Comparison of ENCODE assay signal across 23 cellular contexts in the genomic region with DNA sequence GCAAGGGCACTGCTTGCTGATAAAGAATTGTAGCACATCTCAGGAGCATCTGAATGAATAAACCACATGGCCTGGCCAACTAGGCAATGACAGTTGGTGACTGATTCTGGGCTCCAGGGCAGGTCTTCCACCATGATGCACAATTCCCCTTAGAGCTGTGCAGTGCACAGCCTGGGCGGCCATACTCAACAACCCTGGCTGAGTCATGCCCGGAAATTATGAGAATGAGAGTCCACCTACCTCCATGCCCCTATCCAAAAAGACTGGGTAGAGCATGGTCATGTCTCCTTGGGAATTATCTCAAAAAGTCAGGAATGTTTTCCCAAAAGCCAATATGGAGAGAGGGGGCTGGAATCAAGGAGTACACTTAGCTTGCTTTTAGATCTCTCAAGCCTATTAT.
DNase-seq lines count a peak whose midpoint lies in the region; ATAC-seq and TF ChIP-seq lines count a peak whose summit lies in the region.
"Had no signal": no experiment of that assay in that cellular context is flagged by ENCODE, and none has a peak within 500 bp of the region (broad histone marks: within the 10 kb centered on the region; RNA-seq: fewer than 3 reads in every experiment).

No MANE protein-coding gene starts in this region.

- no peak overlapping the region for H3K9ac ChIP-seq in trophoblast cell (ENCODE audit: low read length)
- H3K9ac ChIP-seq: BLaER1 treated with 17β-estradiol and CSF1 and Interleukin-3, amounts not matched to agents 10 nM and 100 nM had no signal

- no peak overlapping the region for H3K14ac ChIP-seq in trophoblast cell (ENCODE audit: low read length)

- peak overlapping the region; percentile 54 for H3K27ac Mint-ChIP-seq in activated T-cell treated with anti-CD3 and anti-CD28 coated beads, Interleukin-2, amount 50 U/mL, for 72 hours
- peak overlapping the region; percentile 35 for H3K27ac Mint-ChIP-seq in activated T-helper 17 cell treated with anti-CD3 and anti-CD28 coated beads, Interleukin-2, amount 50 U/mL, for 72 hours
- H3K27ac Mint-ChIP-seq: CD14-positive monocyte; CD4-positive, alpha-beta T cell; CD8-positive, alpha-beta memory T cell; GM23338; H9; HFFc6 had no signal

- TF ChIP-seq CTCF in transverse colon (IDR thresholded peaks at IDR 0.05) (no peak), foreskin keratinocyte (conservative IDR thresholded peaks at IDR 0.05) (no peak)

- no peaks in the 10 kb centered on the region for H3K9me3 Mint-ChIP-seq in activated T-cell treated with anti-CD3 and anti-CD28 coated beads, Interleukin-2, amount 50 U/mL, for 72 hours
- no peaks in the 10 kb centered on the region for H3K9me3 Mint-ChIP-seq in activated T-cell treated with anti-CD3 and anti-CD28 coated beads, Interleukin-2, amount 50 U/mL, for 4 hours
- H3K9me3 Mint-ChIP-seq in activated T-helper 17 cell treated with anti-CD3 and anti-CD28 coated beads, Interleukin-2, amount 50 U/mL, for 72 hours: no peaks in the 10 kb centered on the region
- H3K9me3 Mint-ChIP-seq: CD4-positive, alpha-beta T cell; H9; HFFc6 had no signal

- no peak overlapping the region for H2AFZ ChIP-seq in trophoblast cell (ENCODE audit: insufficient read depth, low read length, poor library complexity)
- H2AFZ ChIP-seq: GM23338 had no signal

- no peak for TF ChIP-seq POLR2A in transverse colon (IDR thresholded peaks at IDR 0.05)

- no peak overlapping the region for H3K4ac ChIP-seq in trophoblast cell (ENCODE audit: low read depth, low read length)

- H3K36me3 Mint-ChIP-seq in activated T-cell treated with anti-CD3 and anti-CD28 coated beads, Interleukin-2, amount 50 U/mL, for 72 hours (ENCODE audit: insufficient read depth in 2 of 2): no peaks in the 10 kb centered on the region
- no peaks in the 10 kb centered on the region for H3K36me3 Mint-ChIP-seq in activated T-cell treated with anti-CD3 and anti-CD28 coated beads, Interleukin-2, amount 50 U/mL, for 4 hours (ENCODE audit: insufficient read depth)
- no peaks in the 10 kb centered on the region for H3K36me3 Mint-ChIP-seq in activated T-helper 17 cell treated with anti-CD3 and anti-CD28 coated beads, Interleukin-2, amount 50 U/mL, for 72 hours (ENCODE audit: low read depth)
- H3K36me3 Mint-ChIP-seq: CD14-positive monocyte had no signal

- H2AK5ac ChIP-seq in trophoblast cell (ENCODE audit: low read length): no peak overlapping the region

- H3K9me3 ChIP-seq in trophoblast cell (ENCODE audit: insufficient read depth, low read depth, low read length) (no peaks in the 10 kb centered on the region), transverse colon (no peaks in the 10 kb centered on the region)
- H3K9me3 ChIP-seq: BE2C; BLaER1 treated with 17β-estradiol and CSF1 and Interleukin-3, amounts not matched to agents 10 nM and 100 nM had no signal

- DNase-seq in activated T-cell treated with anti-CD3 and anti-CD28 coated beads, Interleukin-2, amount 50 U/mL, for 72 hours: no peak
- no peak for DNase-seq in activated T-cell treated with anti-CD3 and anti-CD28 coated beads, Interleukin-2, amount 50 U/mL, for 4 hours
- DNase-seq in RKO (ENCODE audit: low spot score) (peak; percentile 13), trophoblast cell (peak; percentile 71 to 74), transverse colon (no peak), foreskin keratinocyte (no peak), hepatic stellate cell (ENCODE audit: low spot score) (no peak)
- DNase-seq: AML-193; Calu3; CD4-positive, alpha-beta T cell; CD8-positive, alpha-beta memory T cell; DMS53; DMS79 treated with DMSO at 0.1 percent for 48 hours; GF-D8; H9; HFFc6 had no signal

- no peak for TF ChIP-seq EP300 in transverse colon (IDR thresholded peaks at IDR 0.05; ENCODE audit: low read depth)

- ATAC-seq in activated T-cell treated with anti-CD3 and anti-CD28 coated beads, Interleukin-2, amount 50 U/mL, for 72 hours (replicated peaks in 1 of 2): no peak
- no peak for ATAC-seq in activated T-cell treated with anti-CD3 and anti-CD28 coated beads, Interleukin-2, amount 50 U/mL, for 4 hours
- no peak for ATAC-seq in activated T-helper 17 cell treated with anti-CD3 and anti-CD28 coated beads, Interleukin-2, amount 50 U/mL, for 72 hours (replicated peaks)
- no peak for ATAC-seq in foreskin keratinocyte
- ATAC-seq: GM23338, HCT116 had no signal

- no peak overlapping the region for H2BK5ac ChIP-seq in trophoblast cell (ENCODE audit: low read depth, low read length, poor library complexity)

- H2BK12ac ChIP-seq in trophoblast cell (ENCODE audit: low read length): no peak overlapping the region

- no peaks in the 10 kb centered on the region for H3K27me3 ChIP-seq in trophoblast cell (ENCODE audit: insufficient read depth, low read length)
- no peaks in the 10 kb centered on the region for H3K27me3 ChIP-seq in transverse colon
- peaks cover 56% of the 10 kb centered on the region for H3K27me3 ChIP-seq in foreskin keratinocyte
- H3K27me3 ChIP-seq: BE2C; BLaER1 treated with 17β-estradiol and CSF1 and Interleukin-3, amounts not matched to agents 10 nM and 100 nM had no signal

- in situ Hi-C loops in transverse colon (cut with MboI; ENCODE audit: low pct_ligation_motif_present in 1 of 4, low pct_unique_long_range_greater_than_20kb in 1 of 4, low sequenced_read_pairs in 3 of 4): no loop called here

- no peak overlapping the region for H2BK120ac ChIP-seq in trophoblast cell (ENCODE audit: insufficient read depth, low read length, poor library complexity)

- no peaks in the 10 kb centered on the region for H3K79me2 ChIP-seq in trophoblast cell (ENCODE audit: control insufficient read depth, insufficient read depth, low read length, poor library complexity)

- H3K4me1 ChIP-seq in trophoblast cell (ENCODE audit: control insufficient read depth in 1 of 2, insufficient read depth in 2 of 2, low read length in 2 of 2): no peaks in the 10 kb centered on the region
- no peaks in the 10 kb centered on the region for H3K4me1 ChIP-seq in transverse colon
- no peaks in the 10 kb centered on the region for H3K4me1 ChIP-seq in foreskin keratinocyte

- H3K18ac ChIP-seq in trophoblast cell (ENCODE audit: low read length): no peak overlapping the region

- intact Hi-C loops in transverse colon (cut with DNase I; ENCODE audit: low total_unique reads): no loop called here

- H4K91ac ChIP-seq in trophoblast cell (ENCODE audit: low read depth, low read length): no peak overlapping the region

- no peak overlapping the region for H3K4me2 ChIP-seq in trophoblast cell (ENCODE audit: low read length)
- H3K4me2 ChIP-seq: GM23338 had no signal

- H3K23ac ChIP-seq in trophoblast cell (ENCODE audit: low read length): no peak overlapping the region

- no peak overlapping the region for H3K4me3 ChIP-seq in trophoblast cell (ENCODE audit: low read depth, low read length)
- no peak overlapping the region for H3K4me3 ChIP-seq in transverse colon
- H3K4me3 ChIP-seq: BLaER1 treated with 17β-estradiol and CSF1 and Interleukin-3, amounts not matched to agents 10 nM and 100 nM; GM23338 had no signal

- H4K8ac ChIP-seq in trophoblast cell (ENCODE audit: low read depth, low read length): no peak overlapping the region

- peaks cover 7% of the 10 kb centered on the region for H3K27me3 Mint-ChIP-seq in activated T-cell treated with anti-CD3 and anti-CD28 coated beads, Interleukin-2, amount 50 U/mL, for 72 hours (ENCODE audit: low read depth)
- peaks cover 6% of the 10 kb centered on the region for H3K27me3 Mint-ChIP-seq in activated T-cell treated with anti-CD3 and anti-CD28 coated beads, Interleukin-2, amount 50 U/mL, for 4 hours (ENCODE audit: low read depth)
- H3K27me3 Mint-ChIP-seq in activated T-helper 17 cell treated with anti-CD3 and anti-CD28 coated beads, Interleukin-2, amount 50 U/mL, for 72 hours: no peaks in the 10 kb centered on the region

- no CpG with 5 or more reads among the region's 2 CpGs for WGBS in trophoblast cell (ENCODE audit: extremely low coverage, insufficient coverage, insufficient read length)
- 100% methylated on average over 2 of the region's 2 CpGs; no CpG with 5 or more reads in 1 of the 2 donors for WGBS in transverse colon (ENCODE audit: low coverage in 1 of 2), 2 donors

- H3K79me1 ChIP-seq in trophoblast cell (ENCODE audit: low read length): no peaks in the 10 kb centered on the region

- no peak overlapping the region for H4K12ac ChIP-seq in trophoblast cell (ENCODE audit: low read depth, low read length)

- H3K27ac ChIP-seq in trophoblast cell (ENCODE audit: low read depth, low read length): no peak overlapping the region
- no peak overlapping the region for H3K27ac ChIP-seq in transverse colon
- H3K27ac ChIP-seq in foreskin keratinocyte: no peak overlapping the region
- H3K27ac ChIP-seq: 22Rv1; BLaER1 treated with 17β-estradiol and CSF1 and Interleukin-3, amounts not matched to agents 10 nM and 100 nM had no signal

- H3K36me3 ChIP-seq in trophoblast cell (ENCODE audit: control insufficient read depth in 1 of 2, insufficient read depth in 2 of 2, low read length in 2 of 2): no peaks in the 10 kb centered on the region
- H3K36me3 ChIP-seq in transverse colon: no peaks in the 10 kb centered on the region
- H3K36me3 ChIP-seq: BLaER1 treated with 17β-estradiol and CSF1 and Interleukin-3, amounts not matched to agents 10 nM and 100 nM had no signal

- H3K4me1 Mint-ChIP-seq in activated T-cell treated with anti-CD3 and anti-CD28 coated beads, Interleukin-2, amount 50 U/mL, for 72 hours (ENCODE audit: low read depth): no peaks in the 10 kb centered on the region
- H3K4me1 Mint-ChIP-seq in activated T-cell treated with anti-CD3 and anti-CD28 coated beads, Interleukin-2, amount 50 U/mL, for 4 hours (ENCODE audit: low read depth): no peaks in the 10 kb centered on the region
- H3K4me1 Mint-ChIP-seq in activated T-helper 17 cell treated with anti-CD3 and anti-CD28 coated beads, Interleukin-2, amount 50 U/mL, for 72 hours: no peaks in the 10 kb centered on the region
- H3K4me1 Mint-ChIP-seq: CD14-positive monocyte; CD8-positive, alpha-beta memory T cell had no signal

- no peak overlapping the region for H3K4me3 Mint-ChIP-seq in activated T-cell treated with anti-CD3 and anti-CD28 coated beads, Interleukin-2, amount 50 U/mL, for 72 hours
- H3K4me3 Mint-ChIP-seq in activated T-cell treated with anti-CD3 and anti-CD28 coated beads, Interleukin-2, amount 50 U/mL, for 4 hours: no peak overlapping the region
- no peak overlapping the region for H3K4me3 Mint-ChIP-seq in activated T-helper 17 cell treated with anti-CD3 and anti-CD28 coated beads, Interleukin-2, amount 50 U/mL, for 72 hours
- H3K4me3 Mint-ChIP-seq: CD14-positive monocyte; CD4-positive, alpha-beta T cell; CD8-positive, alpha-beta memory T cell; GM23338; H9; HFFc6 had no signal

Comparison
In these comparisons a context has a peak if more than half of its experiments do, and no peak if none do; other contexts are left out.
1. DNase-seq: peak in RKO (single experiment) and trophoblast cell (2 of 2); none in activated T-cell treated with anti-CD3 and anti-CD28 coated beads, Interleukin-2, amount 50 U/mL, for 72 hours (0 of 2), activated T-cell treated with anti-CD3 and anti-CD28 coated beads, Interleukin-2, amount 50 U/mL, for 4 hours (single experiment), transverse colon (single experiment), foreskin keratinocyte (0 of 2) and hepatic stellate cell (single experiment).